In the genomic region with DNA sequence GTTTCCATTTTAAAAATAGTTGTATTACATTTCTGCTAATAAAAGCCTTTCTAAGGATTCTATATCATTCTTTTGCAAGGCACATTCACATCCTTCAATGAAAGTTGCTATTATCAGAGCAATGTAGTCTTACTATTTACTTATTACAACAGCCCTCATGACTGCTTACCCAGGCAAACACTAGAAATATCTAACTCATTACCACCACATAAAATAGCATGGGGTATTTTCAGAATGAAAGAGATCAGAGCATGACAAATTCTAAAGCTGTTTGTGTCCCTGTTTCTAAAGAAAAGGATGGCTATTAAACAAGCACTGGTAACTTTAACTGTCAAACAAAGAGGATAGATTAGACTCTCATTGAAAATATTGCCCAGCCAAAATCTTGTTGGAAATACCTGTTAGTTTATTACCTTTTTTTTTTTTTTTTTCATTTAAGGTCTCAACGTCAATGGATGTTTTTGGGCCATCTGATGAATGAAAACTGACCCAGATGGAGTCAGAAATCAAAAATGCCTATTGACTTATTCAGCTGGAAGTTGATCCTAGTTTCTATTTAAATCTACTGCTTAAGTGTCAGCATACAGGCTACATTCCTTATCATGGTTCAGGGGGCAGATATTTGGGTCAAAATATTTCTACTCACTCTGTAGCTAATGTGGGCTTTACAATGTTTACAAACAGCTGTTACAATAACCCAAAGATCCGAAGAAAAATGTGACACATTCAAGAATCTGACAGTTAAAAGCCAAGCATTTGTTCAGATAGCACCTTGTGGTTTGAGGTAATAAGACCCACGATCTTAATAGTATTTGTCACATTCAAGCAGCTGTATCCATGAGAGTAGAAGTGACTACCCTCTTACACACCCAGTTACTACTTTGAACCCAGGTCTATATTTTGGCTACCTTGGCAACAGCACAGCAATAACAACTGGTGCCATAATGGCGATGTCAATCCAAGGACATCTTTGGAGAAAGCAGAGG, we compare ENCODE assay signal across 16 cellular contexts.
DNase-seq lines count a peak whose midpoint lies in the region; ATAC-seq and TF ChIP-seq lines count a peak whose summit lies in the region.
"Had no signal": no experiment of that assay in that cellular context is flagged by ENCODE, and none has a peak within 500 bp of the region (broad histone marks: within the 10 kb centered on the region; RNA-seq: fewer than 3 reads in every experiment).

No MANE protein-coding gene starts in this region.

- no peaks in the 10 kb centered on the region for H3K9me3 ChIP-seq in skeletal muscle satellite cell (replicated peaks; ENCODE audit: low read length)
- H3K9me3 ChIP-seq in colonic mucosa = no peaks in the 10 kb centered on the region
- H3K9me3 ChIP-seq: tibial nerve had no signal

- H3K4me1 Mint-ChIP-seq in T-helper 2 cell treated with Interferon-gamma antibody and Interleukin-4, amounts not matched to agents 5 μg/mL and 100 μg/mL, for 36 hours (ENCODE audit: low read depth) = no peaks in the 10 kb centered on the region

- H3K27ac Mint-ChIP-seq in T-helper 2 cell treated with Interferon-gamma antibody and Interleukin-4, amounts not matched to agents 5 μg/mL and 100 μg/mL, for 36 hours = no peak overlapping the region
- H3K27ac Mint-ChIP-seq: activated CD8-positive, alpha-beta T cell treated with anti-CD3 and anti-CD28 coated beads, Interleukin-2, amount 10 ng/mL, durations not matched to agents 7 days and 5 days; nephron progenitor cell; T-helper 1 cell treated with Interleukin-12 subunit alpha and Interleukin-12 subunit beta and Interleukin-4 antibody, amounts not matched to agents 30 μg/mL and 1 μg/mL, for 36 hours had no signal

- H3K36me3 ChIP-seq in skeletal muscle satellite cell (ENCODE audit: insufficient read depth, low read length) (no peaks in the 10 kb centered on the region), colonic mucosa (no peaks in the 10 kb centered on the region)
- H3K36me3 ChIP-seq: tibial nerve had no signal

- no peak overlapping the region for H3K4me3 Mint-ChIP-seq in T-helper 2 cell treated with Interferon-gamma antibody and Interleukin-4, amounts not matched to agents 5 μg/mL and 100 μg/mL, for 36 hours
- H3K4me3 Mint-ChIP-seq: activated CD8-positive, alpha-beta T cell treated with anti-CD3 and anti-CD28 coated beads, Interleukin-2, amount 10 ng/mL, durations not matched to agents 7 days and 5 days; nephron progenitor cell; T-helper 1 cell treated with Interleukin-12 subunit alpha and Interleukin-12 subunit beta and Interleukin-4 antibody, amounts not matched to agents 30 μg/mL and 1 μg/mL, for 36 hours had no signal

- no peak for ATAC-seq in GM19397 (IDR thresholded peaks at IDR 0.05; ENCODE audit: unreplicated experiment)
- ATAC-seq: activated CD8-positive, alpha-beta T cell treated with anti-CD3 and anti-CD28 coated beads, Interleukin-2, amount 10 ng/mL, durations not matched to agents 7 days and 5 days had no signal

- no peaks in the 10 kb centered on the region for H3K27me3 ChIP-seq in skeletal muscle satellite cell (ENCODE audit: control insufficient read depth, insufficient read depth, low read length)
- H3K27me3 ChIP-seq in colonic mucosa = no peaks in the 10 kb centered on the region
- H3K27me3 ChIP-seq: tibial nerve had no signal

- intact Hi-C loops in colonic mucosa (cut with DNase I) = no loop called here

- DNase-seq in HFF-Myc (ENCODE audit: extremely low read depth, low read depth) (peak; percentile 3), NCI-H748 (lab: John Stamatoyannopoulos, UW; ENCODE audit: unreplicated experiment) (peak; percentile 80), fibroblast of mammary gland (ENCODE audit: low read depth) (peak; percentile 3), colonic mucosa (no peak)
- no peak for DNase-seq in activated CD8-positive, alpha-beta memory T cell treated with anti-CD3 and anti-CD28 coated beads for 24 hours
- no peak for DNase-seq in T-helper 2 cell treated with Interferon-gamma antibody and Interleukin-4, amounts not matched to agents 5 μg/mL and 100 μg/mL, for 36 hours (ENCODE audit: low spot score)
- DNase-seq: activated CD8-positive, alpha-beta T cell treated with anti-CD3 and anti-CD28 coated beads, Interleukin-2, amount 10 ng/mL, durations not matched to agents 7 days and 5 days; activated naive CD4-positive, alpha-beta T cell; Calu3; NCI-H1092; nephron progenitor cell had no signal

- peak overlapping the region; percentile 54 for H3K9ac ChIP-seq in skeletal muscle satellite cell (ENCODE audit: low read depth, low read length)
- no peak overlapping the region for H3K9ac ChIP-seq in colonic mucosa (ENCODE audit: low read depth in 2 of 2, low read length in 2 of 2)

- H3K4me2 ChIP-seq in skeletal muscle satellite cell (ENCODE audit: low read length) = no peak overlapping the region

- H3K4me1 ChIP-seq in skeletal muscle satellite cell (ENCODE audit: control insufficient read depth, insufficient read depth, low read length) = peaks cover 17% of the 10 kb centered on the region
- H3K4me1 ChIP-seq in colonic mucosa = no peaks in the 10 kb centered on the region
- H3K4me1 ChIP-seq: tibial nerve had no signal

- TF ChIP-seq CTCF in HFF-Myc (IDR thresholded peaks at IDR 0.05; ENCODE audit: low read depth, low read length, missing control alignments) = no peak
- TF ChIP-seq CTCF in fibroblast of mammary gland (conservative IDR thresholded peaks at IDR 0.05; ENCODE audit: control insufficient read depth, insufficient read depth, low read depth, low read length) = no peak
- no peak for TF ChIP-seq CTCF in colonic mucosa (IDR thresholded peaks at IDR 0.05)

- H3K4me3 ChIP-seq in HFF-Myc (replicated peaks; ENCODE audit: low read depth, low read length) (no peak overlapping the region), fibroblast of mammary gland (ENCODE audit: control insufficient read depth, low read depth, low read length) (no peak overlapping the region), skeletal muscle satellite cell (ENCODE audit: low read length) (peak overlapping the region; percentile 7), colonic mucosa (no peak overlapping the region)
- H3K4me3 ChIP-seq: coronary artery, tibial nerve had no signal

- no peaks in the 10 kb centered on the region for H3K36me3 Mint-ChIP-seq in T-helper 2 cell treated with Interferon-gamma antibody and Interleukin-4, amounts not matched to agents 5 μg/mL and 100 μg/mL, for 36 hours (ENCODE audit: low read depth)

- H3K9me3 Mint-ChIP-seq in T-helper 2 cell treated with Interferon-gamma antibody and Interleukin-4, amounts not matched to agents 5 μg/mL and 100 μg/mL, for 36 hours = no peaks in the 10 kb centered on the region
- H3K9me3 Mint-ChIP-seq: nephron progenitor cell; T-helper 1 cell treated with Interleukin-12 subunit alpha and Interleukin-12 subunit beta and Interleukin-4 antibody, amounts not matched to agents 30 μg/mL and 1 μg/mL, for 36 hours had no signal

- H3K27me3 Mint-ChIP-seq in T-helper 2 cell treated with Interferon-gamma antibody and Interleukin-4, amounts not matched to agents 5 μg/mL and 100 μg/mL, for 36 hours (ENCODE audit: low read depth) = no peaks in the 10 kb centered on the region

- no peak overlapping the region for H3K27ac ChIP-seq in colonic mucosa
- H3K27ac ChIP-seq: coronary artery, tibial nerve had no signal

Comparison
In these comparisons a context has a peak if more than half of its experiments do, and no peak if none do; other contexts are left out.
1. DNase-seq: peak in HFF-Myc (single experiment), NCI-H748 (single experiment) and fibroblast of mammary gland (single experiment); none in activated CD8-positive, alpha-beta memory T cell treated with anti-CD3 and anti-CD28 coated beads for 24 hours (single experiment), T-helper 2 cell treated with Interferon-gamma antibody and Interleukin-4, amounts not matched to agents 5 μg/mL and 100 μg/mL, for 36 hours (single experiment) and colonic mucosa (single experiment).